ENCODE assay signal across 20 cellular contexts in the genomic region with DNA sequence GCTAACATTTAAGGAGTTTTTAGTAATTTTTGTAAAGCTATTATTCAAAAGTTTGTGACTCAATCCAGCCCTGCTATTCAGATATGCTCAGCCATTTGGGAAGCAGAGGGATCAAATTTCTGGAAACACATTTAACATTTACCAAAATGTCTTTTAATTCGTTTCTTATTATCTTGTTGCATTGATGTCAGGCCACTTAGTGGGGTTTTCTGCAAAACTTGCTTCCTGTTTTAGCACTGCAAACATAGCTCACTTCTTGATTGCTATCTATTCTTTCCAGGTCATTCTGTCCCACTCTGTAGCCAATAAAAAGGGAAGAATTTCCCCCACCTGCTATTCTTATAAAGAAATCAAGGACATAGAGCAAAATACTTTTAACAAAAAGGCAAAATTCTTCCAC.
"Had no signal": no experiment of that assay in that cellular context is flagged by ENCODE, and none has a peak within 500 bp of the region (broad histone marks: within the 10 kb centered on the region; RNA-seq: fewer than 3 reads in every experiment).

No MANE protein-coding gene starts in this region.

- H3K4me3 Mint-ChIP-seq: activated naive CD4-positive, alpha-beta T cell treated with anti-CD3 and anti-CD28 coated beads for 36 hours; activated naive CD8-positive, alpha-beta T cell treated with anti-CD3 and anti-CD28 coated beads, Interleukin-2, amount 50 U/mL, for 24 hours; dendritic cell treated with granulocyte-macrophage colony-stimulating factor and Interleukin-4, amounts not matched to agents 40 ng/mL and 50 ng/mL, for 4 days; effector memory CD8-positive, alpha-beta T cell; naive thymus-derived CD4-positive, alpha-beta T cell; stimulated activated naive B cell treated with anti-CD40 and anti-IgM and Interleukin-4, amounts not matched to agents 10 μg/mL and 1 μg/mL and 100 μg/mL, for 72 hours; T-helper 2 cell treated with Interferon-gamma antibody and Interleukin-4, amounts not matched to agents 5 μg/mL and 100 μg/mL, for 36 hours had no signal

- H3K9me3 Mint-ChIP-seq: activated naive CD4-positive, alpha-beta T cell treated with anti-CD3 and anti-CD28 coated beads for 36 hours; dendritic cell treated with granulocyte-macrophage colony-stimulating factor and Interleukin-4, amounts not matched to agents 40 ng/mL and 50 ng/mL, for 4 days; effector memory CD8-positive, alpha-beta T cell; stimulated activated naive B cell treated with anti-CD40 and anti-IgM and Interleukin-4, amounts not matched to agents 10 μg/mL and 1 μg/mL and 100 μg/mL, for 72 hours; T-helper 2 cell treated with Interferon-gamma antibody and Interleukin-4, amounts not matched to agents 5 μg/mL and 100 μg/mL, for 36 hours had no signal

- H3K27ac Mint-ChIP-seq: activated naive CD4-positive, alpha-beta T cell treated with anti-CD3 and anti-CD28 coated beads for 36 hours; activated naive CD8-positive, alpha-beta T cell treated with anti-CD3 and anti-CD28 coated beads, Interleukin-2, amount 50 U/mL, for 24 hours; dendritic cell treated with granulocyte-macrophage colony-stimulating factor and Interleukin-4, amounts not matched to agents 40 ng/mL and 50 ng/mL, for 4 days; stimulated activated naive B cell treated with anti-CD40 and anti-IgM and Interleukin-4, amounts not matched to agents 10 μg/mL and 1 μg/mL and 100 μg/mL, for 72 hours had no signal

- H3K36me3 ChIP-seq: ascending aorta, breast epithelium, gastroesophageal sphincter, neutrophil, tibial nerve, WERI-Rb-1 had no signal

- H3K27me3 Mint-ChIP-seq: dendritic cell treated with granulocyte-macrophage colony-stimulating factor and Interleukin-4, amounts not matched to agents 40 ng/mL and 50 ng/mL, for 4 days; effector memory CD8-positive, alpha-beta T cell; naive thymus-derived CD4-positive, alpha-beta T cell had no signal

- FAIRE-seq: keratinocyte had no signal

- H3K4me3 ChIP-seq: ascending aorta, breast epithelium, gastroesophageal sphincter, tibial nerve had no signal

- H3K9me3 ChIP-seq: ascending aorta, breast epithelium, gastroesophageal sphincter, neutrophil, tibial nerve had no signal

- H3K4me1 ChIP-seq: ascending aorta, breast epithelium, gastroesophageal sphincter had no signal

- DNase-seq: activated CD4-positive, alpha-beta T cell treated with anti-CD3 and anti-CD28 coated beads, Interleukin-2, amount 50 U/mL, for 48 hours; activated naive CD4-positive, alpha-beta T cell treated with anti-CD3 and anti-CD28 coated beads for 36 hours; activated naive CD8-positive, alpha-beta T cell treated with anti-CD3 and anti-CD28 coated beads, Interleukin-2, amount 50 U/mL, for 24 hours; effector memory CD8-positive, alpha-beta T cell; naive thymus-derived CD4-positive, alpha-beta T cell; stimulated activated CD4-positive, alpha-beta T cell treated with anti-CD3 and anti-CD28 coated beads, Interleukin-15, amount 100 ng/mL, for 24 hours; stimulated activated CD4-positive, alpha-beta T cell treated with anti-CD3 and anti-CD28 coated beads, Interleukin-4, amount 100 ng/mL, for 1 hour; stimulated activated naive B cell treated with anti-CD40 and anti-IgM and Interleukin-4, amounts not matched to agents 10 μg/mL and 1 μg/mL and 100 μg/mL, for 72 hours; SW 1271; WERI-Rb-1 had no signal

- H3K36me3 Mint-ChIP-seq: stimulated activated naive B cell treated with anti-CD40 and anti-IgM and Interleukin-4, amounts not matched to agents 10 μg/mL and 1 μg/mL and 100 μg/mL, for 72 hours had no signal

- H3K27ac ChIP-seq: ascending aorta, epithelial cell of prostate, gastroesophageal sphincter, neutrophil, WERI-Rb-1 had no signal

- H3K27me3 ChIP-seq: ascending aorta, breast epithelium, gastroesophageal sphincter, neutrophil, tibial nerve had no signal

- ATAC-seq: activated naive CD8-positive, alpha-beta T cell treated with anti-CD3 and anti-CD28 coated beads, Interleukin-2, amount 50 U/mL, for 24 hours; effector memory CD8-positive, alpha-beta T cell; gastroesophageal sphincter; left lobe of liver; stimulated activated naive B cell treated with anti-CD40 and anti-IgM and Interleukin-4, amounts not matched to agents 10 μg/mL and 1 μg/mL and 100 μg/mL, for 72 hours had no signal
